ENCODE assay signal across 11 cellular contexts in the genomic region with DNA sequence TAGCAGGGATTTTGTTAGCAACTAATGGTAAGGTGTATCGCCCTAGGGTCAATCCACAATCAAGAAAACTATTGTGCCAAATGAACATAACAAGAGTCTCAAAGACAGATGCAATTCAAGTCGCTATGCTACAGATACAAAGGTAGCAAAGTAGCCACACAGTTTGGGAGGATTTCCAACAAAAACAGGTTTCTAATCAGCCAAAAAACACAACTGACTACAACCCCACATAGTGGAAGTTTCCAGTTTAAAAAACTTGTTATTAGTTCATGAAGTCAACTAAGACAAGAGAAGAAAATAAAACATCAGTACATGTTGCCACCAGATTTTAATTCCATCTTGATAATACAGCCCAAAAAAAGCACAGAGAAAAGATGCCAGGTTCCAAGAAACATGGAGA. TPM values are rescaled to one million over a fixed set of nuclear protein-coding genes. Genes with fewer than 3 reads are reported as not detected.
DNase-seq lines count a peak whose midpoint lies in the region; ATAC-seq and TF ChIP-seq lines count a peak whose summit lies in the region.
"Had no signal": no experiment of that assay in that cellular context is flagged by ENCODE, and none has a peak within 500 bp of the region (broad histone marks: within the 10 kb centered on the region; RNA-seq: fewer than 3 reads in every experiment).

No MANE protein-coding gene starts in this region.

- peak overlapping the region; percentile 91 for H3K27ac Mint-ChIP-seq in activated CD8-positive, alpha-beta T cell treated with anti-CD3 and anti-CD28 coated beads for 36 hours

- H3K9me3 ChIP-seq in HEK293 (ENCODE audit: control insufficient read depth, insufficient read depth, low read depth, low read length), result no peaks in the 10 kb centered on the region
- H3K9me3 ChIP-seq in spleen, result no peaks in the 10 kb centered on the region

- no peak for TF ChIP-seq POLR2A in spleen (IDR thresholded peaks at IDR 0.05)

- ATAC-seq in activated CD8-positive, alpha-beta T cell treated with anti-CD3 and anti-CD28 coated beads for 36 hours, result no peak

- H3K36me3 ChIP-seq in HEK293 (ENCODE audit: control insufficient read depth in 2 of 2, insufficient read depth in 1 of 2, low read length in 2 of 2) (peaks cover 9 to 34% of the 10 kb centered on the region in 2 experiments; a peak in 2 of 3 replicates), spleen (peaks cover 0 to 81% (median 39%) of the 10 kb centered on the region in 6 donors)

- H3K4me1 Mint-ChIP-seq in activated CD8-positive, alpha-beta T cell treated with anti-CD3 and anti-CD28 coated beads for 36 hours (ENCODE audit: low read depth), result peaks cover 87% of the 10 kb centered on the region

- POLR2A ChIA-PET in HEK293 (lab: Yijun Ruan, JAX), result no interaction called here
- POLR2A ChIA-PET in activated CD8-positive, alpha-beta T cell treated with anti-CD3 and anti-CD28 coated beads for 36 hours (lab: Charles Lee), result interaction anchor here (42.1 to 44.1 kb wide), 2 partner anchors 9 to 19 kb away, joined by 1125 read pairs; partner anchors contain the start of gene MYH9

- CTCF ChIA-PET in HEK293 (lab: Yijun Ruan, JAX), result interaction anchor here (1.1 kb wide), 1 partner anchor 22 kb away, joined by 3 read pairs; no protein-coding TSS in a partner anchor
- CTCF ChIA-PET in activated CD8-positive, alpha-beta T cell treated with anti-CD3 and anti-CD28 coated beads for 36 hours (lab: Charles Lee), result interaction anchor here (1.4 to 2.3 kb wide), 3 partner anchors 16 to 110 kb away, joined by 4 to 5 read pairs (median 4); partner anchors contain the start of gene APOL2

- peaks cover 66% of the 10 kb centered on the region for H3K36me3 Mint-ChIP-seq in activated CD8-positive, alpha-beta T cell treated with anti-CD3 and anti-CD28 coated beads for 36 hours (ENCODE audit: low read depth)

- H3K27ac ChIP-seq in HEK293 (ENCODE audit: extremely low read depth, low read depth, low read length), result peak overlapping the region; percentile 39
- H3K27ac ChIP-seq in spleen, result peak overlapping the region in 7 of 8 donors; percentile 41 to 100 (median 89)
- H3K27ac ChIP-seq in substantia nigra (ENCODE audit: low read depth, low read length, poor library complexity, severe bottlenecking), result no peak overlapping the region
- H3K27ac ChIP-seq: VCaP had no signal

- intact Hi-C loops in activated CD8-positive, alpha-beta T cell treated with anti-CD3 and anti-CD28 coated beads for 36 hours (cut with micrococcal nuclease), result no loop called here
- intact Hi-C loops in spleen (cut with DNase I; ENCODE audit: low total_unique reads), result no loop called here

- WGBS in spleen, 5 donors, result 85 to 96% (median 91%) methylated on average over 2 of the region's 2 CpGs

- no peaks in the 10 kb centered on the region for H3K27me3 ChIP-seq in spleen (replicated peaks in 1 of 7)

- peaks cover 33% of the 10 kb centered on the region for H3K4me1 ChIP-seq in HEK293 (ENCODE audit: control insufficient read depth, insufficient read depth, low read length)
- H3K4me1 ChIP-seq in spleen, result peaks cover 83 to 100% (median 96%) of the 10 kb centered on the region in 6 donors

- no peaks in the 10 kb centered on the region for H3K9me3 Mint-ChIP-seq in activated CD8-positive, alpha-beta T cell treated with anti-CD3 and anti-CD28 coated beads for 36 hours

- TF ChIP-seq CTCF in HEK293 (tag by site-specific recombination; IDR thresholded peaks at IDR 0.05) (no peak), spleen (IDR thresholded peaks at IDR 0.05 in 8 of 11, conservative IDR thresholded peaks at IDR 0.05 in 3 of 11) (no peak)
- TF ChIP-seq CTCF in activated CD8-positive, alpha-beta T cell treated with anti-CD3 and anti-CD28 coated beads for 36 hours (IDR thresholded peaks at IDR 0.05), result no peak

- H3K4me3 ChIP-seq in HEK293 (ENCODE audit: low read depth, low read length) (no peak overlapping the region), spleen (no peak overlapping the region)

- H3K27me3 Mint-ChIP-seq in activated CD8-positive, alpha-beta T cell treated with anti-CD3 and anti-CD28 coated beads for 36 hours, result no peaks in the 10 kb centered on the region

- no peak for DNase-seq in activated CD8-positive, alpha-beta T cell treated with anti-CD3 and anti-CD28 coated beads for 36 hours
- peak; percentile 45 for DNase-seq in fibroblast of peridontal ligament (ENCODE audit: extremely low read depth)
- no peak for DNase-seq in spleen
- no peak for DNase-seq in activated effector memory CD4-positive, alpha-beta T cell treated with Interleukin-2 at 50 U/mL for 16 hours
- DNase-seq in NCI-H1105 (lab: John Stamatoyannopoulos, UW), result no peak
- DNase-seq in substantia nigra (lab: John Stamatoyannopoulos, UW), result no peak
- DNase-seq: glutamatergic neuron; HCEC 1CT; stimulated activated CD4-positive, alpha-beta T cell treated with anti-CD3 and anti-CD28 coated beads, Interleukin-4, amount 100 ng/mL, for 24 hours had no signal

- peak overlapping the region; percentile 9 for H3K4me3 Mint-ChIP-seq in activated CD8-positive, alpha-beta T cell treated with anti-CD3 and anti-CD28 coated beads for 36 hours

TF ChIP-seq in HEK293, 187 proteins besides CTCF, POLR2A, EP300 and RAD21:
- no peak for TF ChIP-seq ZNF112 (tag by site-specific recombination; IDR thresholded peaks at IDR 0.05)
- TF ChIP-seq, protein P1, sequence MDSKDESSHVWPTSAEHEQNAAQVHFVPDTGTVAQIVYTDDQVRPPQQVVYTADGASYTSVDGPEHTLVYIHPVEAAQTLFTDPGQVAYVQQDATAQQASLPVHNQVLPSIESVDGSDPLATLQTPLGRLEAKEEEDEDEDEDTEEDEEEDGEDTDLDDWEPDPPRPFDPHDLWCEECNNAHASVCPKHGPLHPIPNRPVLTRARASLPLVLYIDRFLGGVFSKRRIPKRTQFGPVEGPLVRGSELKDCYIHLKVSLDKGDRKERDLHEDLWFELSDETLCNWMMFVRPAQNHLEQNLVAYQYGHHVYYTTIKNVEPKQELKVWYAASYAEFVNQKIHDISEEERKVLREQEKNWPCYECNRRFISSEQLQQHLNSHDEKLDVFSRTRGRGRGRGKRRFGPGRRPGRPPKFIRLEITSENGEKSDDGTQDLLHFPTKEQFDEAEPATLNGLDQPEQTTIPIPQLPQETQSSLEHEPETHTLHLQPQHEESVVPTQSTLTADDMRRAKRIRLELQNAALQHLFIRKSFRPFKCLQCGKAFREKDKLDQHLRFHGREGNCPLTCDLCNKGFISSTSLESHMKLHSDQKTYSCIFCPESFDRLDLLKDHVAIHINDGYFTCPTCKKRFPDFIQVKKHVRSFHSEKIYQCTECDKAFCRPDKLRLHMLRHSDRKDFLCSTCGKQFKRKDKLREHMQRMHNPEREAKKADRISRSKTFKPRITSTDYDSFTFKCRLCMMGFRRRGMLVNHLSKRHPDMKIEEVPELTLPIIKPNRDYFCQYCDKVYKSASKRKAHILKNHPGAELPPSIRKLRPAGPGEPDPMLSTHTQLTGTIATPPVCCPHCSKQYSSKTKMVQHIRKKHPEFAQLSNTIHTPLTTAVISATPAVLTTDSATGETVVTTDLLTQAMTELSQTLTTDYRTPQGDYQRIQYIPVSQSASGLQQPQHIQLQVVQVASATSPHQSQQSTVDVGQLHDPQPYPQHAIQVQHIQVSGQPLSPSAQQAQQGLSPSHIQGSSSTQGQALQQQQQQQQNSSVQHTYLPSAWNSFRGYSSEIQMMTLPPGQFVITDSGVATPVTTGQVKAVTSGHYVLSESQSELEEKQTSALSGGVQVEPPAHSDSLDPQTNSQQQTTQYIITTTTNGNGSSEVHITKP (tag by site-specific recombination; IDR thresholded peaks at IDR 0.05), result 0 out of 2 replicates have a peak, but pooled peaks have one; percentile 21

RNA-seq across cellular contexts. Expression of gene MYH9, which starts 38.0 kb away (rescaled TPM):
- 100 to 1,000 TPM; 624 to 679 TPM for total RNA-seq in activated CD8-positive, alpha-beta T cell treated with anti-CD3 and anti-CD28 coated beads for 36 hours
- 1,000 to 10,000 TPM in 4 of 7 donors, 100 to 1,000 TPM in 3; 575 to 1,376 (median 1,013) TPM for total RNA-seq in spleen
- 100 to 1,000 TPM in 1 of 3 donors, 10 to 100 TPM in 2; 59.8 to 166 (median 71.1) TPM for polyA plus RNA-seq in spleen
